In the genomic region with DNA sequence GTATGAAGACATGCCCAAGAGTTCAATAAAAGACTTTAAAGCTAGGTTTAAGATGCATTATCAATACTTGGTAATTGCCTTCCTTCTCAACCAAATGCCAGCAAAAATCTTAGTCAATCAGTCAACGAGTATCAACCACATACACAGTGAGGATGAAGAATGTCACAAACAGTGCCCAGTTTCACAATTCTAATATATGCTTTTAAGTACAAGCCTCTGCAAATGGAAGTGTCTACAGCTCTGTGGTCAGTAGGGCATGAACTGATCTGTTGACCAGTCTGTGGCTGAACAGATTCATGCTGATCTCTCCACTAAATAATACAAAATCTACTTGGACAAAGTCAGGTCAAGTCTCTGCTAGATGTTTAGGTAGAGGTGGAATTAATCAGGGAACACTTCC, we compare ENCODE assay signal across 30 cellular contexts. TPM values are rescaled to one million over a fixed set of nuclear protein-coding genes. Genes with fewer than 3 reads are reported as not detected.
"Had no signal": no experiment of that assay in that cellular context is flagged by ENCODE, and none has a peak within 500 bp of the region (broad histone marks: within the 10 kb centered on the region; RNA-seq: fewer than 3 reads in every experiment).

No MANE protein-coding gene starts in this region.

- DNase-seq: activated CD4-positive, alpha-beta memory T cell treated with anti-CD3 and anti-CD28 coated beads for 36 hours; activated CD4-positive, alpha-beta T cell treated with anti-CD3 and anti-CD28 coated beads for 36 hours; activated CD4-positive, alpha-beta T cell treated with anti-CD3 and anti-CD28 coated beads, Interleukin-2, amount 10 ng/mL, durations not matched to agents 24 days and 14 days; activated CD4-positive, CD25-positive, alpha-beta regulatory T cell; activated CD4-positive, CD25-positive, alpha-beta regulatory T cell treated with anti-CD3 and anti-CD28 coated beads, Interleukin-2, amount 50 U/mL, for 72 hours; activated CD8-positive, alpha-beta memory T cell treated with anti-CD3 and anti-CD28 coated beads, Interleukin-2, amount 10 ng/mL, durations not matched to agents 7 days and 5 days; activated CD8-positive, alpha-beta memory T cell treated with anti-CD3 and anti-CD28 coated beads, Interleukin-2, amount 50 U/mL, for 4 hours; activated CD8-positive, alpha-beta T cell treated with anti-CD3 and anti-CD28 coated beads, Interleukin-2, amount 10 ng/mL, durations not matched to agents 7 days and 5 days; activated gamma-delta T cell; activated naive CD4-positive, alpha-beta T cell; activated naive CD4-positive, alpha-beta T cell treated with anti-CD3 and anti-CD28 coated beads, Interleukin-2, amount 10 ng/mL, durations not matched to agents 7 days and 5 days; activated naive CD8-positive, alpha-beta T cell treated with anti-CD3 and anti-CD28 coated beads, Interleukin-2, amount 10 ng/mL, durations not matched to agents 7 days and 5 days; activated T-cell treated with anti-CD3 and anti-CD28 coated beads, Interleukin-2, amount 50 U/mL, for 1 hour; activated T-cell treated with anti-CD3 and anti-CD28 coated beads, Interleukin-2, amount 50 U/mL, for 72 hours; amniotic stem cell; anterior cingulate cortex; brain microvascular endothelial cell; caudate nucleus; cortex of kidney; dermis blood vessel endothelial cell; effector CD4-positive, alpha-beta T cell; effector memory CD8-positive, alpha-beta T cell; erythroblast; foreskin keratinocyte; T-helper 2 cell had no signal

- ATAC-seq: activated CD4-positive, alpha-beta T cell treated with anti-CD3 and anti-CD28 coated beads for 36 hours; activated CD8-positive, alpha-beta memory T cell treated with anti-CD3 and anti-CD28 coated beads, Interleukin-2, amount 10 ng/mL, durations not matched to agents 7 days and 5 days; activated CD8-positive, alpha-beta T cell treated with anti-CD3 and anti-CD28 coated beads, Interleukin-2, amount 10 ng/mL, durations not matched to agents 7 days and 5 days; activated naive CD4-positive, alpha-beta T cell treated with anti-CD3 and anti-CD28 coated beads, Interleukin-2, amount 50 U/mL, for 72 hours; activated T-cell treated with anti-CD3 and anti-CD28 coated beads, Interleukin-2, amount 50 U/mL, for 72 hours; effector memory CD8-positive, alpha-beta T cell; foreskin keratinocyte; gastroesophageal sphincter had no signal

- H3K9me3 ChIP-seq: esophagus muscularis mucosa, gastroesophageal sphincter had no signal

- H3K4me1 ChIP-seq: foreskin keratinocyte had no signal

- H3K27me3 ChIP-seq: brain microvascular endothelial cell, esophagus muscularis mucosa, foreskin keratinocyte, gastroesophageal sphincter had no signal

- H3K27ac ChIP-seq: brain microvascular endothelial cell, foreskin keratinocyte, gastroesophageal sphincter had no signal

- H3K4me3 ChIP-seq: esophagus muscularis mucosa, gastroesophageal sphincter had no signal

- H3K36me3 ChIP-seq: brain microvascular endothelial cell, esophagus muscularis mucosa, gastroesophageal sphincter had no signal

RNA-seq across cellular contexts. Expression of a gene that starts 27.9 kb away (rescaled TPM):
- total RNA-seq: activated CD4-positive, alpha-beta memory T cell treated with anti-CD3 and anti-CD28 coated beads for 36 hours; activated CD4-positive, alpha-beta T cell treated with anti-CD3 and anti-CD28 coated beads for 36 hours; activated CD4-positive, alpha-beta T cell treated with anti-CD3 and anti-CD28 coated beads, Interleukin-2, amount 10 ng/mL, durations not matched to agents 24 days and 14 days; activated CD8-positive, alpha-beta memory T cell treated with anti-CD3 and anti-CD28 coated beads for 36 hours; activated CD8-positive, alpha-beta memory T cell treated with anti-CD3 and anti-CD28 coated beads, Interleukin-2, amount 10 ng/mL, durations not matched to agents 7 days and 5 days; activated CD8-positive, alpha-beta T cell treated with anti-CD3 and anti-CD28 coated beads, Interleukin-2, amount 10 ng/mL, durations not matched to agents 7 days and 5 days; activated naive CD4-positive, alpha-beta T cell treated with anti-CD3 and anti-CD28 coated beads, Interleukin-2, amount 50 U/mL, for 72 hours; activated naive CD8-positive, alpha-beta T cell treated with anti-CD3 and anti-CD28 coated beads, Interleukin-2, amount 10 ng/mL, durations not matched to agents 7 days and 5 days; activated T-cell treated with anti-CD3 and anti-CD28 coated beads, Interleukin-2, amount 50 U/mL, for 72 hours; foreskin keratinocyte; T-helper 1 cell treated with Interleukin-12 subunit alpha and Interleukin-12 subunit beta and Interleukin-4 antibody, amounts not matched to agents 30 ng/mL and 1 ng/mL, for 36 hours had no signal
- polyA plus RNA-seq: foreskin keratinocyte had no signal
